ENCODE assay signal across 25 cellular contexts in the genomic region with DNA sequence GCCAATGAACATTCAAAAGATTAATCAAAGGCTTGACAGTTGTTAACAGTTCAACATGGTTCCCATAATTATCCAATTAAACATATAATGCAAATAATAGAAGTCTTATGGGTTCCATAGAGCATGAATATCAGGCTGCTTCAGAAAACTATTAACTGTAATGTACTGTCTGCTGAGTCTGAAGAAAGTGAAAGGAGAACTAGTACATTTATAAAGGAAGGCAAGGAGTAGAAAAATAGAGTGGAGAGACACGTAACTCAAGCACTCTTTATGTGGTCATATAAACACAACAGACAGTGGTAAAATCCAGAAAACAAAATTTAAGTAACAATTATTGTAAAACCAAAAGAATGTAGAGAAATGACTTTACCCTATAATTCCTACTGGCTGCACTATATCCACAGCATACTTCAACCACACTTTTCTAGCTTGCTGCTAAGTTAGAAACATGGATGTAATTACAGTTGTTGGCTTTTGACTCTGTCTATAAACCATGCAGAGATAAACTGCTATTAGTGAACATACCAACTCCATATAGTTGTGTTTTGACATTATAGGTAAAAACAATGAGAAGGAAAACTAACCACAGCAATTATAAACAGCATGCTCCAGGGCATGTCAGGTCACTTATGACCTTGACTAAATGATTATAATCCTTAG. TPM values are rescaled to one million over a fixed set of nuclear protein-coding genes. Genes with fewer than 3 reads are reported as not detected.
A peak's percentile ranks its signal among the peaks of the same experiment; 100 is the strongest.
DNase-seq lines count a peak whose midpoint lies in the region; ATAC-seq, FAIRE-seq and TF ChIP-seq lines count a peak whose summit lies in the region.
"Had no signal": no experiment of that assay in that cellular context is flagged by ENCODE, and none has a peak within 500 bp of the region (broad histone marks: within the 10 kb centered on the region; RNA-seq: fewer than 3 reads in every experiment).

No MANE protein-coding gene starts in this region.

- no peaks in the 10 kb centered on the region for H3K9me1 ChIP-seq in keratinocyte (ENCODE audit: control insufficient read depth, extremely low read depth, insufficient read depth, low read length)

- H3K36me3 ChIP-seq in SJSA1 (no peaks in the 10 kb centered on the region), keratinocyte (ENCODE audit: control insufficient read depth in 2 of 2, extremely low read depth in 1 of 2, insufficient read depth in 2 of 2, low read length in 2 of 2) (no peaks in the 10 kb centered on the region)
- H3K36me3 ChIP-seq: esophagus muscularis mucosa, stomach, upper lobe of right lung had no signal

- H3K9ac ChIP-seq in keratinocyte (ENCODE audit: control insufficient read depth, extremely low read depth, insufficient read depth, low read length), result no peak overlapping the region

- no peak for ATAC-seq in GM21723 (IDR thresholded peaks at IDR 0.05; ENCODE audit: unreplicated experiment)
- ATAC-seq: CD8-positive, alpha-beta T cell; naive thymus-derived CD8-positive, alpha-beta T cell; upper lobe of right lung; WTC11 had no signal

- TF ChIP-seq POLR2A in H54 (IDR thresholded peaks at IDR 0.05; ENCODE audit: low read depth, low read length), result no peak

- H3K79me2 ChIP-seq in keratinocyte (ENCODE audit: control insufficient read depth, insufficient read depth, low read length), result peaks cover 26% of the 10 kb centered on the region

- dilution Hi-C loops in keratinocyte (cut with MboI; ENCODE audit: extremely low pct_ligation_motif_present, low sequenced_read_pairs), result no loop called here

- peak; percentile 23 for DNase-seq in DMS79 (lab: John Stamatoyannopoulos, UW)
- no peak for DNase-seq in H54 (ENCODE audit: insufficient read length, low spot score)
- peak in 1 of 2 experiments; percentile 34 for DNase-seq in SJSA1 (ENCODE audit: low read depth in 1 of 2, low spot score in 2 of 2)
- no peak for DNase-seq in keratinocyte (ENCODE audit: low read depth, low spot score)
- no peak for DNase-seq in GM13977 (ENCODE audit: low spot score)
- no peak for DNase-seq in RCC 7860 (ENCODE audit: low spot score)
- DNase-seq in amniotic stem cell (lab: John Stamatoyannopoulos, UW), result no peak
- DNase-seq: CD8-positive, alpha-beta T cell; immature natural killer cell; Kasumi-1; naive thymus-derived CD8-positive, alpha-beta T cell; NCI-H1436; NCI-H345; posterior cingulate gyrus; stomach; upper lobe of right lung had no signal

- H3K27ac ChIP-seq in SJSA1 (peak overlapping the region; percentile 7; the same call in 1 of the 2 replicates), keratinocyte (ENCODE audit: control insufficient read depth, insufficient read depth, low read length) (no peak overlapping the region)
- H3K27ac ChIP-seq: esophagus muscularis mucosa, stomach, upper lobe of right lung had no signal

- no peaks in the 10 kb centered on the region for H3K27me3 ChIP-seq in SJSA1 (replicated peaks)
- no peaks in the 10 kb centered on the region for H3K27me3 ChIP-seq in keratinocyte (ENCODE audit: control insufficient read depth, extremely low read depth, insufficient read depth, low read length)
- H3K27me3 ChIP-seq: esophagus muscularis mucosa, stomach, upper lobe of right lung had no signal

- no peak overlapping the region for H2AFZ ChIP-seq in keratinocyte (ENCODE audit: control insufficient read depth, low read length)

- TF ChIP-seq CTCF in keratinocyte (optimal IDR thresholded peaks at IDR 0.05 in 1 of 3, IDR thresholded peaks at IDR 0.05 in 1 of 3, conservative IDR thresholded peaks at IDR 0.05 in 1 of 3; ENCODE audit: extremely low read depth in 1 of 3, insufficient read depth in 2 of 3, low read length in 3 of 3) (no peak), GM13977 (IDR thresholded peaks at IDR 0.05; ENCODE audit: extremely low read depth, insufficient read depth, missing control alignments) (no peak)

- FAIRE-seq in H54 (lab: Jason Lieb, UNC), result peak; percentile 33
- peak; percentile 78 for FAIRE-seq in keratinocyte (lab: Jason Lieb, UNC)
- no peak for FAIRE-seq in RCC 7860 (lab: Jason Lieb, UNC)
- FAIRE-seq: bronchial epithelial cell, GM18507, HTR-8/SVneo had no signal

- H3K9me3 ChIP-seq in SJSA1 (replicated peaks) (no peaks in the 10 kb centered on the region), keratinocyte (ENCODE audit: control insufficient read depth, low read depth, low read length) (no peaks in the 10 kb centered on the region)
- H3K9me3 ChIP-seq: esophagus muscularis mucosa, stomach, upper lobe of right lung had no signal

- H3K4me1 ChIP-seq in SJSA1 (replicated peaks) (peaks cover 65% of the 10 kb centered on the region), keratinocyte (ENCODE audit: control insufficient read depth, extremely low read depth, insufficient read depth, low read length) (peaks cover 43% of the 10 kb centered on the region)

- H4K20me1 ChIP-seq in keratinocyte (ENCODE audit: control insufficient read depth, extremely low read depth, insufficient read depth, low read length), result no peaks in the 10 kb centered on the region

- H3K4me2 ChIP-seq in keratinocyte (ENCODE audit: control insufficient read depth, extremely low read depth, insufficient read depth, low read depth, low read length), result no peak overlapping the region

- no peak overlapping the region for H3K4me3 ChIP-seq in SJSA1
- H3K4me3 ChIP-seq in keratinocyte (ENCODE audit: control insufficient read depth in 2 of 3, extremely low read depth in 1 of 3, insufficient read depth in 2 of 3, low read depth in 1 of 3, low read length in 3 of 3), result no peak overlapping the region
- H3K4me3 ChIP-seq: esophagus muscularis mucosa, stomach, upper lobe of right lung had no signal

- in situ Hi-C loops in GM13977 (cut with MboI; ENCODE audit: low pct_unique_long_range_greater_than_20kb, low sequenced_read_pairs, unreplicated experiment), result no loop called here

RNA-seq across cellular contexts. Expression of gene NFIB, which starts 32.7 kb away (rescaled TPM):
- total RNA-seq in SJSA1 (2014; rRNA removed; shearing (Covaris generic)), result 7.6 TPM in 2 replicates
- 3.6 to 23.1 TPM (median 8.9 TPM) in 3 replicates for polyA plus RNA-seq in keratinocyte
- polyA plus RNA-seq in keratinocyte (2011; ENCODE audit: low read depth), result 12.3 TPM
- polyA plus RNA-seq in keratinocyte (2011; cell fraction: cytosol; rRNA removed), result 7.3 and 10.7 TPM in 2 replicates
- 25.9 and 27.8 TPM in 2 replicates for polyA plus RNA-seq in keratinocyte (2011; cell fraction: nucleus; rRNA removed)
- polyA plus RNA-seq in keratinocyte (2012; ENCODE audit: low replicate concordance), result 9.5 and 16.1 TPM in 2 replicates
- 18.4 to 56.7 TPM (median 39.1 TPM) in 3 replicates for polyA minus RNA-seq in keratinocyte
- polyA minus RNA-seq in keratinocyte (2011; cell fraction: cytosol; rRNA and poly(A)+ RNA removed), result 9.4 TPM
- 19.2 and 58.1 TPM in 2 replicates for polyA minus RNA-seq in keratinocyte (2011; cell fraction: nucleus; rRNA and poly(A)+ RNA removed)
- total RNA-seq: activated CD8-positive, alpha-beta memory T cell treated with anti-CD3 and anti-CD28 coated beads for 36 hours; activated T-helper 1 cell treated with anti-CD3 and anti-CD28 coated beads, Interleukin-12 subunit alpha, Interleukin-12 subunit beta, Interleukin-2, Interleukin-4 antibody, amounts not matched to agents 30 ng/mL and 10 ng/mL and 1 ng/mL, durations not matched to agents 14 hours and 24 hours and 36 hours; CD8-positive, alpha-beta T cell; naive thymus-derived CD8-positive, alpha-beta T cell; T-helper 1 cell treated with Interleukin-12 subunit alpha and Interleukin-12 subunit beta and Interleukin-4 antibody, amounts not matched to agents 30 ng/mL and 1 ng/mL, for 36 hours had no signal
- polyA plus RNA-seq: immature natural killer cell had no signal
